ENCODE assay signal across 9 cellular contexts in genomic region chr9:113399646-113400200, GRCh38. TPM values are rescaled to one million over a fixed set of nuclear protein-coding genes. Genes with fewer than 3 reads are reported as not detected.
DNase-seq lines count a peak whose midpoint lies in the region; ATAC-seq and TF ChIP-seq lines count a peak whose summit lies in the region.
"Had no signal": no experiment of that assay in that cellular context is flagged by ENCODE, and none has a peak within 500 bp of the region (broad histone marks: within the 10 kb centered on the region; RNA-seq: fewer than 3 reads in every experiment).

No MANE protein-coding gene starts in this region.

- peaks cover 34% of the 10 kb centered on the region for H3K4me1 Mint-ChIP-seq in activated T-cell treated with anti-CD3 and anti-CD28 coated beads, Interleukin-2, amount 50 U/mL, for 72 hours (ENCODE audit: low read depth)

- no peaks in the 10 kb centered on the region for H3K27me3 Mint-ChIP-seq in activated T-cell treated with anti-CD3 and anti-CD28 coated beads, Interleukin-2, amount 50 U/mL, for 72 hours (ENCODE audit: low read depth)

- TF ChIP-seq CTCF in lung (IDR thresholded peaks at IDR 0.05; ENCODE audit: control extremely low read depth, extremely low read depth): no peak

- no peaks in the 10 kb centered on the region for H3K9me3 ChIP-seq in lung (ENCODE audit: control insufficient read depth in 2 of 2, insufficient read depth in 1 of 2, low read length in 1 of 2)
- no peaks in the 10 kb centered on the region for H3K9me3 ChIP-seq in subcutaneous abdominal adipose tissue (ENCODE audit: control insufficient read depth in 5 of 5, low read length in 5 of 5)

- H3K27me3 ChIP-seq in lung (ENCODE audit: control insufficient read depth, insufficient read depth) (no peaks in the 10 kb centered on the region), subcutaneous abdominal adipose tissue (ENCODE audit: control insufficient read depth in 5 of 5, insufficient read depth in 4 of 5, low read length in 5 of 5) (no peaks in the 10 kb centered on the region)
- H3K27me3 ChIP-seq: brain microvascular endothelial cell had no signal

- H3K4me3 ChIP-seq in lung (no peak overlapping the region), subcutaneous abdominal adipose tissue (ENCODE audit: low read depth in 1 of 5, low read length in 5 of 5) (peak overlapping the region; percentile 26 to 91 (median 79))

- H3K4me3 Mint-ChIP-seq in activated T-cell treated with anti-CD3 and anti-CD28 coated beads, Interleukin-2, amount 50 U/mL, for 72 hours: peak overlapping the region; percentile 61 to 96

- DNase-seq in Right ventricle myocardium superior (no peak), left cardiac atrium (no peak), lung (ENCODE audit: low spot score) (no peak), sciatic nerve (ENCODE audit: low spot score) (no peak), glomerular visceral epithelial cell (ENCODE audit: extremely low spot score) (no peak)
- DNase-seq in activated T-cell treated with anti-CD3 and anti-CD28 coated beads, Interleukin-2, amount 50 U/mL, for 72 hours: no peak
- DNase-seq: brain microvascular endothelial cell had no signal

- peak; percentile 19 for ATAC-seq in Right ventricle myocardium superior (ENCODE audit: poor library complexity)
- ATAC-seq in left cardiac atrium: no peak
- no peak for ATAC-seq in activated T-cell treated with anti-CD3 and anti-CD28 coated beads, Interleukin-2, amount 50 U/mL, for 72 hours (replicated peaks in 1 of 2)
- ATAC-seq in lung (ENCODE audit: insufficient read depth, low FRiP score): no peak
- no peak for ATAC-seq in sciatic nerve
- ATAC-seq in GM19324 (IDR thresholded peaks at IDR 0.05; ENCODE audit: low FRiP score, unreplicated experiment): no peak

- 75 to 76% methylated on average over 3 of the region's 3 CpGs for WGBS in lung, 2 donors

- peak overlapping the region in 4 of 5 donors; percentile 30 to 80 (median 50) for H3K9ac ChIP-seq in subcutaneous abdominal adipose tissue (ENCODE audit: low read length in 5 of 5)

- H3K36me3 ChIP-seq in lung (ENCODE audit: control insufficient read depth in 2 of 2, insufficient read depth in 2 of 2, low read length in 2 of 2): peaks cover 0 to 3% of the 10 kb centered on the region in 2 donors
- peaks cover 0 to 6% (median 0%) of the 10 kb centered on the region in 5 donors for H3K36me3 ChIP-seq in subcutaneous abdominal adipose tissue (ENCODE audit: control insufficient read depth in 5 of 5, insufficient read depth in 5 of 5, low read length in 5 of 5)
- H3K36me3 ChIP-seq: brain microvascular endothelial cell had no signal

- H3K4me1 ChIP-seq in lung (ENCODE audit: control insufficient read depth in 2 of 2, insufficient read depth in 2 of 2, low read length in 2 of 2) (peaks cover 11 to 13% of the 10 kb centered on the region in 2 donors), subcutaneous abdominal adipose tissue (ENCODE audit: control insufficient read depth in 5 of 5, insufficient read depth in 5 of 5, low read length in 5 of 5) (peaks cover 5 to 61% (median 50%) of the 10 kb centered on the region in 5 donors)

- H3K36me3 Mint-ChIP-seq in activated T-cell treated with anti-CD3 and anti-CD28 coated beads, Interleukin-2, amount 50 U/mL, for 72 hours (ENCODE audit: insufficient read depth in 2 of 2): no peaks in the 10 kb centered on the region

- H3K27ac ChIP-seq in lung (ENCODE audit: low read depth in 1 of 2, low read length in 1 of 2) (peak overlapping the region; percentile 29 to 48), subcutaneous abdominal adipose tissue (ENCODE audit: low read depth, low read length) (peak overlapping the region; percentile 60)
- H3K27ac ChIP-seq: brain microvascular endothelial cell had no signal

- H3K9me3 Mint-ChIP-seq in activated T-cell treated with anti-CD3 and anti-CD28 coated beads, Interleukin-2, amount 50 U/mL, for 72 hours: no peaks in the 10 kb centered on the region

- H3K27ac Mint-ChIP-seq in activated T-cell treated with anti-CD3 and anti-CD28 coated beads, Interleukin-2, amount 50 U/mL, for 72 hours: no peak overlapping the region

- intact Hi-C loops in Right ventricle myocardium superior (cut with DNase I): no loop called here
- intact Hi-C loops in left cardiac atrium (cut with DNase I): loop anchor here in 1 of 2 donors (2.0 to 10.0 kb wide), 2 partner anchors 91 to 125 kb away; partner anchors contain the start of genes CDC26 and PRPF4
- intact Hi-C loops in sciatic nerve (cut with DNase I): loop anchor here (2.0 kb wide), 1 partner anchor 123 kb away; no protein-coding TSS in a partner anchor

RNA-seq across cellular contexts. Expression of gene ALAD, which starts 1.4 kb away (rescaled TPM):
- total RNA-seq in Right ventricle myocardium superior (129 TPM), left cardiac atrium (10 to 100 TPM; 32.8 to 39.1 TPM), lung (10 to 100 TPM; 30.5 to 41.3 TPM), sciatic nerve (83.6 TPM)
- 10 to 100 TPM; 27.5 to 34.7 TPM for total RNA-seq in activated T-cell treated with anti-CD3 and anti-CD28 coated beads, Interleukin-2, amount 50 U/mL, for 72 hours
- polyA plus RNA-seq in lung: 10 to 100 TPM; 22.5 to 26.6 TPM

RNA-seq across cellular contexts. Expression of gene POLE3, which starts 10.8 kb away (rescaled TPM):
- total RNA-seq in Right ventricle myocardium superior (20.6 TPM), left cardiac atrium (10 to 100 TPM; 21.9 to 22.9 TPM), lung (10 to 100 TPM; 25.9 to 31.0 TPM), sciatic nerve (20.6 TPM)
- 10 to 100 TPM; 48.2 to 54.6 TPM for total RNA-seq in activated T-cell treated with anti-CD3 and anti-CD28 coated beads, Interleukin-2, amount 50 U/mL, for 72 hours
- polyA plus RNA-seq in lung: 10 to 100 TPM; 21.7 to 42.9 TPM

RNA-seq across cellular contexts. Expression of gene C9orf43, which starts 10.8 kb away (rescaled TPM):
- total RNA-seq in Right ventricle myocardium superior: 0.27 TPM
- total RNA-seq in left cardiac atrium: under 1 TPM; 0.21 to 0.29 TPM
- total RNA-seq in activated T-cell treated with anti-CD3 and anti-CD28 coated beads, Interleukin-2, amount 50 U/mL, for 72 hours: 1 to 10 TPM; 1.1 to 1.3 TPM
- total RNA-seq in lung: 1 to 10 TPM in 1 of 2 donors, under 1 TPM in 1; 0.74 to 1.2 TPM
- polyA plus RNA-seq in lung: under 1 TPM; 0.27 to 0.28 TPM
- 0.45 TPM for total RNA-seq in sciatic nerve

RNA-seq across cellular contexts. Expression of gene HDHD3, which starts 22.9 kb away (rescaled TPM):
- total RNA-seq in Right ventricle myocardium superior (9.8 TPM), left cardiac atrium (10 to 100 TPM in 1 of 2 donors, 1 to 10 TPM in 1; 8.7 to 18.8 TPM), lung (10 to 100 TPM; 17.0 to 20.9 TPM), sciatic nerve (11.6 TPM)
- 10 to 100 TPM; 12.1 to 15.5 TPM for total RNA-seq in activated T-cell treated with anti-CD3 and anti-CD28 coated beads, Interleukin-2, amount 50 U/mL, for 72 hours
- polyA plus RNA-seq in lung: 10 to 100 TPM; 17.0 to 21.1 TPM

RNA-seq across cellular contexts. Expression of gene BSPRY, which starts 50.4 kb away (rescaled TPM):
- 0.24 TPM for total RNA-seq in Right ventricle myocardium superior
- 1 to 10 TPM in 1 of 2 donors, under 1 TPM in 1; 0.27 to 1.6 TPM for total RNA-seq in left cardiac atrium
- 10 to 100 TPM; 14.3 to 20.2 TPM for total RNA-seq in activated T-cell treated with anti-CD3 and anti-CD28 coated beads, Interleukin-2, amount 50 U/mL, for 72 hours
- total RNA-seq in lung: 10 to 100 TPM in 1 of 2 donors, 1 to 10 TPM in 1; 8.8 to 12.7 TPM
- 10 to 100 TPM in 1 of 2 donors, 1 to 10 TPM in 1; 9.2 to 12.7 TPM for polyA plus RNA-seq in lung
- total RNA-seq in sciatic nerve: 0.22 TPM
